ENCODE assay signal across 8 cellular contexts in the genomic region with DNA sequence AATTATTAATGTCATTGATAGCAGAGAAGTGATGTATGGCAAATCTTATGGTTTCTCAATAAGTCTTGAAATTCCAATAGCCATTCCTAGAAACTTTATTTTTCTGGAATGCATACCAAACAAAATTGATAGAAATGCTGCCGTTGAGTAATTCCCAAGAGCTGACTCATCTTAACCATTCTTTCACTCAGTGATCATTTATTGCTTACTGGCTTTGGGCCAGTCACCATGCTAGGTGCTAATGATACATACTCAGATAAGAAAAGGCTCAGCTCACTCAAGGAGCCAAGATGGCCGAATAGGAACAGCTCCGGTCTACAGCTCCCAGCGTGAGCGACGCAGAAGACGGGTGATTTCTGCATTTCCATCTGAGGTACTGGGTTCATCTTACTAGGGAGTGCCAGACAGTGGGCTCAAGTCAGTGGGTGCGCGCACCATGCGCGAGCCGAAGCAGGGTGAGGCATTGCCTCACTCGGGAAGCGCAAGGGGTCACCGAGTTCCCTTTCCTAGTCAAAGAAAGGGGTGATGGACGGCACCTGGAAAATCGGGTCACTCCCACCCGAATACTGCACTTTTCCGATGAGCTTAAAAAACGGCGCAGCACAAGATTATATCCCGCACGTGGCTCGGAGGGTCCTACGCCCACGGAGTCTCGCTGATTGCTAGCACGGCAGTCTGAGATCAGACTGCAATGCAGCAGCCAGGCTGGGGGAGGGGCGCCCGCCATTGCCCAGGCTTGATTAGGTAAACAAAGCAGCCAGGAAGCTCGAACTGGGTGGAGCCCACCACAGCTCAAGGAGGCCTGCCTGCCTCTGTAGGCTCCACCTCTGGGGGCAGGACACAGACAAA.
A peak's percentile ranks its signal among the peaks of the same experiment; 100 is the strongest.
DNase-seq lines count a peak whose midpoint lies in the region; ATAC-seq, FAIRE-seq and TF ChIP-seq lines count a peak whose summit lies in the region.
"Not testable (repeated sequence)": the region's sequence is repeated elsewhere in the genome, so short reads cannot be mapped to it uniquely, and the experiment has no call there.

No MANE protein-coding gene starts in this region.

- not testable (repeated sequence) for H3K9ac ChIP-seq in mesenchymal stem cell (ENCODE audit: low read length)

- H3K14ac ChIP-seq in mesenchymal stem cell (ENCODE audit: low read length in 2 of 2), result not testable (repeated sequence)

- H2AFZ ChIP-seq in mesenchymal stem cell (ENCODE audit: low read depth, low read length), result not testable (repeated sequence)

- not testable (repeated sequence) for H3K36me3 ChIP-seq in bronchial epithelial cell (ENCODE audit: control insufficient read depth, insufficient read depth, low read length); mesenchymal stem cell (ENCODE audit: control insufficient read depth in 1 of 2, insufficient read depth in 2 of 2, low read depth in 1 of 2, low read length in 2 of 2)

- BruUV-seq in Calu3 (replicated peaks; lab: Mats Ljungman, UMichigan), result not testable (repeated sequence)

- not testable (repeated sequence) for FAIRE-seq in bronchial epithelial cell (lab: Jason Lieb, UNC)

- 91% methylated on average over 27 of the region's 31 CpGs for WGBS in mesenchymal stem cell

- not testable (repeated sequence) for H3K9me3 Mint-ChIP-seq in Calu3 (ENCODE audit: low read depth, unreplicated experiment)

- H2BK120ac ChIP-seq in mesenchymal stem cell (ENCODE audit: low read depth, low read length), result not testable (repeated sequence)

- H2AK5ac ChIP-seq in mesenchymal stem cell (ENCODE audit: low read length, severe bottlenecking), result not testable (repeated sequence)

- not testable (repeated sequence) for H3K27me3 ChIP-seq in bronchial epithelial cell (ENCODE audit: control insufficient read depth, insufficient read depth, low read length); mesenchymal stem cell (ENCODE audit: control insufficient read depth in 1 of 2, insufficient read depth in 1 of 2, low read length in 2 of 2)

- not testable (repeated sequence) for H3K9me3 ChIP-seq in mesenchymal stem cell (ENCODE audit: control insufficient read depth, low read length)

- not testable (repeated sequence) for H3K27ac ChIP-seq in mesenchymal stem cell (ENCODE audit: low read length, poor library complexity, severe bottlenecking)

- not testable (repeated sequence) for H3K4me1 ChIP-seq in mesenchymal stem cell (ENCODE audit: control insufficient read depth, insufficient read depth, low read depth, low read length)

- CTCF ChIA-PET in Calu3 (lab: Charles Lee), result not testable (repeated sequence)

- H2BK12ac ChIP-seq in mesenchymal stem cell (ENCODE audit: low read length in 2 of 2), result not testable (repeated sequence)

- not testable (repeated sequence) for H2BK15ac ChIP-seq in mesenchymal stem cell (ENCODE audit: low read depth, poor library complexity, severe bottlenecking)

- not testable (repeated sequence) for H3K36me3 Mint-ChIP-seq in Calu3 (ENCODE audit: insufficient read depth, unreplicated experiment)

- DNase-seq in Calu3 (peak; percentile 3), HK-2 (ENCODE audit: unreplicated experiment) (peak; percentile 18), M059J (ENCODE audit: low read depth) (peak; percentile 79), bronchial epithelial cell (ENCODE audit: low read depth) (peak; percentile 55), glomerular visceral epithelial cell (ENCODE audit: extremely low spot score) (peak; percentile 67), mesenchymal stem cell (peak; percentile 15), ureter (ENCODE audit: low spot score) (peak; percentile 35)

- ATAC-seq in SK-N-SH treated with all-trans-retinoic acid at 6 μM for 48 hours, result not testable (repeated sequence)

- not testable (repeated sequence) for H2BK5ac ChIP-seq in mesenchymal stem cell (ENCODE audit: low read depth, low read length, poor library complexity, severe bottlenecking)

- H3K4me3 Mint-ChIP-seq in Calu3 (ENCODE audit: low read depth, unreplicated experiment), result not testable (repeated sequence)

- not testable (repeated sequence) for H3K18ac ChIP-seq in mesenchymal stem cell (ENCODE audit: low read depth in 1 of 2, low read length in 2 of 2)

- H3K4me2 ChIP-seq in mesenchymal stem cell (ENCODE audit: low read length, poor library complexity, severe bottlenecking), result not testable (repeated sequence)

- not testable (repeated sequence) for H3K27ac Mint-ChIP-seq in Calu3 (ENCODE audit: unreplicated experiment)

- H3K4ac ChIP-seq in mesenchymal stem cell (ENCODE audit: low read depth in 1 of 2, low read length in 2 of 2), result not testable (repeated sequence)

- not testable (repeated sequence) for H3K4me3 ChIP-seq in bronchial epithelial cell (ENCODE audit: low read depth, low read length); mesenchymal stem cell (ENCODE audit: insufficient read depth in 1 of 2, low read depth in 1 of 2, low read length in 2 of 2)

- H3K4me1 Mint-ChIP-seq in Calu3 (ENCODE audit: low read depth, unreplicated experiment), result not testable (repeated sequence)

- intact Hi-C loops in Calu3 (cut with micrococcal nuclease; ENCODE audit: unreplicated experiment), result not testable (repeated sequence)

- H3K23ac ChIP-seq in mesenchymal stem cell (ENCODE audit: low read length in 2 of 2), result not testable (repeated sequence)

- H3K27me3 Mint-ChIP-seq in Calu3 (ENCODE audit: unreplicated experiment), result not testable (repeated sequence)

- TF ChIP-seq CTCF in Calu3 (IDR thresholded peaks at IDR 0.05; ENCODE audit: unreplicated experiment); bronchial epithelial cell (IDR thresholded peaks at IDR 0.05; ENCODE audit: insufficient read depth, low read length, severe bottlenecking): not testable (repeated sequence)

- H4K8ac ChIP-seq in mesenchymal stem cell (ENCODE audit: low read length), result not testable (repeated sequence)

- not testable (repeated sequence) for H4K91ac ChIP-seq in mesenchymal stem cell (ENCODE audit: low read length)

- H3K79me1 ChIP-seq in mesenchymal stem cell (replicated peaks; ENCODE audit: low read length, poor library complexity, severe bottlenecking), result not testable (repeated sequence)

TF ChIP-seq in SK-N-SH treated with all-trans-retinoic acid at 6 μM for 48 hours, 23 proteins besides CTCF, POLR2A, EP300 and RAD21:
- TF ChIP-seq ISL1 (CRISPR knock-in tag; IDR thresholded peaks at IDR 0.05), result peak; percentile 30; the same call in 1 of the 2 replicates
TF ChIP-seq in SK-N-SH treated with all-trans-retinoic acid at 6 μM for 48 hours: peak in this region for 1; not testable (repeated sequence) for 22.

Comparison
In these comparisons a context has a peak if more than half of its experiments do, and no peak if none do; other contexts are left out.
1. DNase-seq: peak in every context shown above with its lines; median percentile 79 in M059J; 67 in glomerular visceral epithelial cell; 55 in bronchial epithelial cell; 35 in ureter; 18 in HK-2; 15 in mesenchymal stem cell; 3 in Calu3.